8 cellular contexts compared by ENCODE assay signal in genomic region chr1:228089520-228090380, GRCh38. TPM values are rescaled to one million over a fixed set of nuclear protein-coding genes. Genes with fewer than 3 reads are reported as not detected.
DNase-seq lines count a peak whose midpoint lies in the region; ATAC-seq lines count a peak whose summit lies in the region.

No MANE protein-coding gene starts in this region.

- peaks cover 7% of the 10 kb centered on the region for H3K9me3 Mint-ChIP-seq in activated CD4-positive, alpha-beta T cell treated with anti-CD3 and anti-CD28 coated beads, Interleukin-2, amount 10 ng/mL, durations not matched to agents 24 days and 14 days
- peaks cover 2 to 5% (median 2%) of the 10 kb centered on the region in 3 donors for H3K9me3 Mint-ChIP-seq in T-cell
- peaks cover 2% of the 10 kb centered on the region for H3K9me3 Mint-ChIP-seq in stimulated activated memory B cell treated with anti-CD40 and anti-IgM and Interleukin-4, amounts not matched to agents 10 μg/mL and 1 μg/mL and 100 μg/mL, for 72 hours

- CTCF ChIA-PET in T-cell (lab: Charles Lee): no interaction called here

- H3K4me1 Mint-ChIP-seq in activated CD4-positive, alpha-beta T cell treated with anti-CD3 and anti-CD28 coated beads, Interleukin-2, amount 10 ng/mL, durations not matched to agents 24 days and 14 days: peaks cover 46% of the 10 kb centered on the region
- H3K4me1 Mint-ChIP-seq in T-cell: peaks cover 78 to 88% (median 81%) of the 10 kb centered on the region in 3 donors
- H3K4me1 Mint-ChIP-seq in stimulated activated memory B cell treated with anti-CD40 and anti-IgM and Interleukin-4, amounts not matched to agents 10 μg/mL and 1 μg/mL and 100 μg/mL, for 72 hours: peaks cover 81% of the 10 kb centered on the region

- H3K27ac Mint-ChIP-seq in activated CD4-positive, alpha-beta T cell treated with anti-CD3 and anti-CD28 coated beads, Interleukin-2, amount 10 ng/mL, durations not matched to agents 24 days and 14 days: peak overlapping the region; percentile 66
- H3K27ac Mint-ChIP-seq in T-cell: peak overlapping the region; percentile 86 to 90
- peak overlapping the region; percentile 76 for H3K27ac Mint-ChIP-seq in stimulated activated memory B cell treated with anti-CD40 and anti-IgM and Interleukin-4, amounts not matched to agents 10 μg/mL and 1 μg/mL and 100 μg/mL, for 72 hours

- H3K4me3 Mint-ChIP-seq in activated CD4-positive, alpha-beta T cell treated with anti-CD3 and anti-CD28 coated beads, Interleukin-2, amount 10 ng/mL, durations not matched to agents 24 days and 14 days: no peak overlapping the region
- H3K4me3 Mint-ChIP-seq in T-cell: peak overlapping the region; percentile 59 to 94 (median 61)
- peak overlapping the region; percentile 54 for H3K4me3 Mint-ChIP-seq in stimulated activated memory B cell treated with anti-CD40 and anti-IgM and Interleukin-4, amounts not matched to agents 10 μg/mL and 1 μg/mL and 100 μg/mL, for 72 hours

- intact Hi-C loops in activated CD4-positive, alpha-beta T cell treated with anti-CD3 and anti-CD28 coated beads, Interleukin-2, amount 10 ng/mL, durations not matched to agents 24 days and 14 days (cut with micrococcal nuclease): loop anchor here (10.0 kb wide), 1 partner anchor 1685 kb away; the partner anchor contains the start of gene PARP1
- intact Hi-C loops in left cardiac atrium (cut with DNase I): no loop called here

- ATAC-seq in T-cell (replicated peaks in 1 of 4) (peak in 3 of 4 experiments; percentile 18 to 35 (median 27)), left cardiac atrium (peak in 1 of 2 donors; percentile 16)
- peak; percentile 83 for ATAC-seq in stimulated activated memory B cell treated with anti-CD40 and anti-IgM and Interleukin-4, amounts not matched to agents 10 μg/mL and 1 μg/mL and 100 μg/mL, for 72 hours

- DNase-seq in activated CD4-positive, alpha-beta T cell treated with anti-CD3 and anti-CD28 coated beads, Interleukin-2, amount 10 ng/mL, durations not matched to agents 24 days and 14 days: no peak
- no peak for DNase-seq in activated CD4-positive, alpha-beta T cell treated with anti-CD3 and anti-CD28 coated beads for 48 hours
- no peak for DNase-seq in T-cell
- DNase-seq in left cardiac atrium: peak; percentile 16
- DNase-seq in RPMI8226: no peak
- DNase-seq in OCI-M1 (lab: John Stamatoyannopoulos, UW): no peak
- DNase-seq in activated CD4-positive, alpha-beta T cell treated with anti-CD3 and anti-CD28 coated beads, Interleukin-2, amount 50 U/mL, for 4 hours: no peak

- H3K27me3 Mint-ChIP-seq in activated CD4-positive, alpha-beta T cell treated with anti-CD3 and anti-CD28 coated beads, Interleukin-2, amount 10 ng/mL, durations not matched to agents 24 days and 14 days: no peaks in the 10 kb centered on the region
- no peaks in the 10 kb centered on the region for H3K27me3 Mint-ChIP-seq in T-cell
- no peaks in the 10 kb centered on the region for H3K27me3 Mint-ChIP-seq in stimulated activated memory B cell treated with anti-CD40 and anti-IgM and Interleukin-4, amounts not matched to agents 10 μg/mL and 1 μg/mL and 100 μg/mL, for 72 hours

- POLR2A ChIA-PET in T-cell (lab: Charles Lee): interaction anchor here in 1 of 2 donors (0.5 kb wide), 1 partner anchor 1388 kb away, joined by 3 read pairs; no protein-coding TSS in a partner anchor

- H3K36me3 Mint-ChIP-seq in activated CD4-positive, alpha-beta T cell treated with anti-CD3 and anti-CD28 coated beads, Interleukin-2, amount 10 ng/mL, durations not matched to agents 24 days and 14 days (ENCODE audit: low read depth): peaks cover 61% of the 10 kb centered on the region
- H3K36me3 Mint-ChIP-seq in T-cell: peaks cover 34% of the 10 kb centered on the region
- H3K36me3 Mint-ChIP-seq in stimulated activated memory B cell treated with anti-CD40 and anti-IgM and Interleukin-4, amounts not matched to agents 10 μg/mL and 1 μg/mL and 100 μg/mL, for 72 hours: peaks cover 25% of the 10 kb centered on the region

RNA-seq across cellular contexts. Expression of gene ARF1, which starts 7.2 kb away (rescaled TPM):
- 388 and 395 TPM in 2 replicates for total RNA-seq in activated CD4-positive, alpha-beta T cell treated with anti-CD3 and anti-CD28 coated beads, Interleukin-2, amount 10 ng/mL, durations not matched to agents 24 days and 14 days
- 100 to 1,000 TPM; 232 to 309 (median 258) TPM for total RNA-seq in T-cell
- total RNA-seq in left cardiac atrium: 100 to 1,000 TPM; 295 to 397 TPM

RNA-seq across cellular contexts. Expression of gene C1orf35, which starts 13.4 kb away (rescaled TPM):
- 27.5 and 33.0 TPM in 2 replicates for total RNA-seq in activated CD4-positive, alpha-beta T cell treated with anti-CD3 and anti-CD28 coated beads, Interleukin-2, amount 10 ng/mL, durations not matched to agents 24 days and 14 days
- 10 to 100 TPM; 19.7 to 34.0 (median 32.3) TPM for total RNA-seq in T-cell
- total RNA-seq in left cardiac atrium: 1 to 10 TPM; 7.7 to 8.0 TPM

RNA-seq across cellular contexts. Expression of gene MRPL55, which starts 19.3 kb away (rescaled TPM):
- 55.2 and 62.2 TPM in 2 replicates for total RNA-seq in activated CD4-positive, alpha-beta T cell treated with anti-CD3 and anti-CD28 coated beads, Interleukin-2, amount 10 ng/mL, durations not matched to agents 24 days and 14 days
- total RNA-seq in T-cell: 10 to 100 TPM; 49.7 to 63.5 (median 55.9) TPM
- 10 to 100 TPM; 43.5 to 48.9 TPM for total RNA-seq in left cardiac atrium

RNA-seq across cellular contexts. Expression of gene GUK1, which starts 50.3 kb away (rescaled TPM):
- total RNA-seq in activated CD4-positive, alpha-beta T cell treated with anti-CD3 and anti-CD28 coated beads, Interleukin-2, amount 10 ng/mL, durations not matched to agents 24 days and 14 days: 211 and 222 TPM in 2 replicates
- total RNA-seq in T-cell (100 to 1,000 TPM; 201 to 318 (median 223) TPM), left cardiac atrium (100 to 1,000 TPM; 153 to 185 TPM)

RNA-seq across cellular contexts. Expression of gene GJC2, which starts 60.0 kb away (rescaled TPM):
- 0.69 and 0.96 TPM in 2 replicates for total RNA-seq in activated CD4-positive, alpha-beta T cell treated with anti-CD3 and anti-CD28 coated beads, Interleukin-2, amount 10 ng/mL, durations not matched to agents 24 days and 14 days
- total RNA-seq in T-cell (1 to 10 TPM; 1.1 to 3.1 (median 1.6) TPM), left cardiac atrium (1 to 10 TPM; 2.2 to 2.3 TPM)
